9 cellular contexts compared by ENCODE assay signal in genomic region chr22:41048791-41049717, GRCh38. TPM values are rescaled to one million over a fixed set of nuclear protein-coding genes. Genes with fewer than 3 reads are reported as not detected.
DNase-seq lines count a peak whose midpoint lies in the region; ATAC-seq and TF ChIP-seq lines count a peak whose summit lies in the region.
"Had no signal": no experiment of that assay in that cellular context is flagged by ENCODE, and none has a peak within 500 bp of the region (broad histone marks: within the 10 kb centered on the region; RNA-seq: fewer than 3 reads in every experiment).

No MANE protein-coding gene starts in this region.

- H3K27me3 ChIP-seq in SK-N-SH (ENCODE audit: insufficient read depth) (no peaks in the 10 kb centered on the region), endodermal cell (ENCODE audit: control insufficient read depth, insufficient read depth, low read length, poor library complexity, severe bottlenecking) (no peaks in the 10 kb centered on the region), uterus (no peaks in the 10 kb centered on the region)

- H3K9me3 Mint-ChIP-seq in endodermal cell = no peaks in the 10 kb centered on the region

- no peak overlapping the region for H3K4me3 Mint-ChIP-seq in endodermal cell

- no peak for TF ChIP-seq EP300 in SK-N-SH (IDR thresholded peaks at IDR 0.05; ENCODE audit: borderline replicate concordance in 1 of 2, low read depth in 1 of 2, low read length in 1 of 2)

- WGBS in SK-N-SH (ENCODE audit: low lambda C conversion rate) = 63% methylated on average over 12 of the region's 31 CpGs
- 77 to 83% methylated on average over 18 to 31 of the region's 31 CpGs for WGBS in endodermal cell (ENCODE audit: insufficient coverage in 1 of 2, insufficient read length in 1 of 2), 2 experiments

- DNase-seq in SK-N-SH = peak; percentile 46
- DNase-seq in endodermal cell = peak; percentile 86
- DNase-seq in mucosa of descending colon = peak; percentile 60 to 64 (median 63)
- peak; percentile 75 to 79 for DNase-seq in uterus
- DNase-seq in activated CD4-positive, alpha-beta T cell treated with anti-CD3 and anti-CD28 coated beads, Interleukin-2, amount 50 U/mL, for 1 hour = no peak
- DNase-seq in GM13977 (ENCODE audit: low spot score) = no peak
- no peak for DNase-seq in NCI-H345 (lab: John Stamatoyannopoulos, UW)

- H3K9me3 ChIP-seq in SK-N-SH = no peaks in the 10 kb centered on the region
- H3K9me3 ChIP-seq in endodermal cell (ENCODE audit: control insufficient read depth, low read length) = no peaks in the 10 kb centered on the region
- no peaks in the 10 kb centered on the region for H3K9me3 ChIP-seq in mucosa of descending colon
- no peaks in the 10 kb centered on the region for H3K9me3 ChIP-seq in uterus
- H3K9me3 ChIP-seq: A549 had no signal

- intact Hi-C loops in mucosa of descending colon (cut with DNase I, micrococcal nuclease) = no loop called here
- intact Hi-C loops in uterus (cut with DNase I; ENCODE audit: low total_unique reads) = no loop called here

- POLR2A ChIA-PET in SK-N-SH (lab: Yijun Ruan, JAX) = no interaction called here

- H3K79me2 ChIP-seq in SK-N-SH (ENCODE audit: insufficient read depth) = no peaks in the 10 kb centered on the region

- H3K27ac ChIP-seq in SK-N-SH (ENCODE audit: low read depth in 2 of 2, low read length in 1 of 2) (no peak overlapping the region), endodermal cell (ENCODE audit: low read depth, low read length) (peak overlapping the region; percentile 91), uterus (peak overlapping the region; percentile 47 to 71)
- H3K27ac ChIP-seq: A549 had no signal

- no peak overlapping the region for H2AFZ ChIP-seq in SK-N-SH (ENCODE audit: low read depth)

- H3K4me1 ChIP-seq in SK-N-SH (ENCODE audit: control insufficient read depth in 1 of 2, insufficient read depth in 2 of 2, low read depth in 1 of 2, low read length in 1 of 2) (no peaks in the 10 kb centered on the region; a peak in 1 of 4 replicates), endodermal cell (ENCODE audit: control insufficient read depth, insufficient read depth, low read length) (peaks cover 8% of the 10 kb centered on the region), mucosa of descending colon (ENCODE audit: low read depth) (no peaks in the 10 kb centered on the region), uterus (no peaks in the 10 kb centered on the region)

- H3K9ac ChIP-seq in SK-N-SH (no peak overlapping the region), endodermal cell (ENCODE audit: extremely low read depth, low read length, poor library complexity, severe bottlenecking) (no peak overlapping the region)

- TF ChIP-seq CTCF in SK-N-SH (IDR thresholded peaks at IDR 0.05) (no peak), endodermal cell (conservative IDR thresholded peaks at IDR 0.05) (no peak), mucosa of descending colon (IDR thresholded peaks at IDR 0.05) (no peak), uterus (IDR thresholded peaks at IDR 0.05) (no peak), GM13977 (IDR thresholded peaks at IDR 0.05; ENCODE audit: extremely low read depth, insufficient read depth, missing control alignments) (no peak)

- H3K9me2 ChIP-seq in SK-N-SH = no peaks in the 10 kb centered on the region

- H3K27ac Mint-ChIP-seq in endodermal cell = no peak overlapping the region

- in situ Hi-C loops in GM13977 (cut with MboI; ENCODE audit: low pct_unique_long_range_greater_than_20kb, low sequenced_read_pairs, unreplicated experiment) = no loop called here

- no peaks in the 10 kb centered on the region for H4K20me1 ChIP-seq in SK-N-SH (ENCODE audit: insufficient read depth)

- H3K4me1 Mint-ChIP-seq in endodermal cell = peaks cover 7% of the 10 kb centered on the region

- CTCF ChIA-PET in SK-N-SH (lab: Yijun Ruan, JAX) = no interaction called here

- no peak for TF ChIP-seq RAD21 in SK-N-SH (IDR thresholded peaks at IDR 0.05; ENCODE audit: low read length)

- H3K36me3 Mint-ChIP-seq in endodermal cell (ENCODE audit: low read depth) = no peaks in the 10 kb centered on the region

- H3K36me3 ChIP-seq in SK-N-SH (replicated peaks in 1 of 2; ENCODE audit: control insufficient read depth in 1 of 2, insufficient read depth in 2 of 2, low read length in 1 of 2) (no peaks in the 10 kb centered on the region), endodermal cell (ENCODE audit: control insufficient read depth, insufficient read depth, low read length) (no peaks in the 10 kb centered on the region), mucosa of descending colon (ENCODE audit: low read depth) (no peaks in the 10 kb centered on the region), uterus (no peaks in the 10 kb centered on the region)

- no peak for TF ChIP-seq POLR2A in uterus (IDR thresholded peaks at IDR 0.05)

- H3F3A ChIP-seq in SK-N-SH (replicated peaks; ENCODE audit: insufficient read depth) = no peaks in the 10 kb centered on the region

- H3K4me3 ChIP-seq in SK-N-SH (ENCODE audit: low read depth in 2 of 2, low read length in 1 of 2) (no peak overlapping the region), endodermal cell (ENCODE audit: low read length) (no peak overlapping the region), mucosa of descending colon (no peak overlapping the region), uterus (peak overlapping the region; percentile 19 to 20)
- H3K4me3 ChIP-seq: A549 had no signal

- no peak overlapping the region for H3K4me2 ChIP-seq in SK-N-SH
- H3K4me2 ChIP-seq: A549 had no signal

- H3K27me3 Mint-ChIP-seq in endodermal cell (ENCODE audit: insufficient read depth) = no peaks in the 10 kb centered on the region

- no peak for ATAC-seq in SK-N-SH treated with all-trans-retinoic acid at 6 μM for 48 hours
- ATAC-seq in mucosa of descending colon = peak; percentile 72
- ATAC-seq: A549 had no signal

TF ChIP-seq in SK-N-SH, 30 proteins besides CTCF, POLR2A, EP300 and RAD21 (continues in another document):
- TF ChIP-seq GABPA (IDR thresholded peaks at IDR 0.05; ENCODE audit: low read depth) (no peak), RXRA (IDR thresholded peaks at IDR 0.05; ENCODE audit: borderline replicate concordance, low read depth) (no peak), NRF1 (IDR thresholded peaks at IDR 0.05; ENCODE audit: low read depth, low read length) (no peak), ELF1 (IDR thresholded peaks at IDR 0.05) (no peak)

TF ChIP-seq in SK-N-SH treated with all-trans-retinoic acid at 6 μM for 48 hours, 23 proteins besides CTCF, POLR2A, EP300 and RAD21 (continues in another document):
- TF ChIP-seq, protein P1, sequence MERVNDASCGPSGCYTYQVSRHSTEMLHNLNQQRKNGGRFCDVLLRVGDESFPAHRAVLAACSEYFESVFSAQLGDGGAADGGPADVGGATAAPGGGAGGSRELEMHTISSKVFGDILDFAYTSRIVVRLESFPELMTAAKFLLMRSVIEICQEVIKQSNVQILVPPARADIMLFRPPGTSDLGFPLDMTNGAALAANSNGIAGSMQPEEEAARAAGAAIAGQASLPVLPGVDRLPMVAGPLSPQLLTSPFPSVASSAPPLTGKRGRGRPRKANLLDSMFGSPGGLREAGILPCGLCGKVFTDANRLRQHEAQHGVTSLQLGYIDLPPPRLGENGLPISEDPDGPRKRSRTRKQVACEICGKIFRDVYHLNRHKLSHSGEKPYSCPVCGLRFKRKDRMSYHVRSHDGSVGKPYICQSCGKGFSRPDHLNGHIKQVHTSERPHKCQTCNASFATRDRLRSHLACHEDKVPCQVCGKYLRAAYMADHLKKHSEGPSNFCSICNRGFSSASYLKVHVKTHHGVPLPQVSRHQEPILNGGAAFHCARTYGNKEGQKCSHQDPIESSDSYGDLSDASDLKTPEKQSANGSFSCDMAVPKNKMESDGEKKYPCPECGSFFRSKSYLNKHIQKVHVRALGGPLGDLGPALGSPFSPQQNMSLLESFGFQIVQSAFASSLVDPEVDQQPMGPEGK (CRISPR knock-in tag; IDR thresholded peaks at IDR 0.05; ENCODE audit: borderline replicate concordance) = no peak
- TF ChIP-seq RARB (CRISPR knock-in tag; IDR thresholded peaks at IDR 0.05) (no peak), ZNF8 (CRISPR knock-in tag; IDR thresholded peaks at IDR 0.05) (no peak), ESRRG (CRISPR knock-in tag; IDR thresholded peaks at IDR 0.05) (no peak), PPARA (CRISPR knock-in tag; IDR thresholded peaks at IDR 0.05; ENCODE audit: borderline replicate concordance) (no peak), ZFP3 (CRISPR knock-in tag; IDR thresholded peaks at IDR 0.05) (no peak), CSDC2 (CRISPR knock-in tag; IDR thresholded peaks at IDR 0.05) (no peak), TSHZ2 (CRISPR knock-in tag; IDR thresholded peaks at IDR 0.05) (no peak), SNAI2 (CRISPR knock-in tag; IDR thresholded peaks at IDR 0.05) (no peak), OSR1 (CRISPR knock-in tag; IDR thresholded peaks at IDR 0.05) (no peak), ZC3H10 (CRISPR knock-in tag; IDR thresholded peaks at IDR 0.05) (no peak)

RNA-seq across cellular contexts. Expression of gene EP300, which starts 43.3 kb away (rescaled TPM):
- polyA plus RNA-seq in SK-N-SH (2012; rRNA removed) = 6.2 and 7.1 TPM in 2 replicates
- polyA plus RNA-seq in SK-N-SH (2012; cell fraction: cytosol; rRNA removed) = 5.5 and 5.8 TPM in 2 replicates
- polyA plus RNA-seq in SK-N-SH (2012; cell fraction: nucleus; rRNA removed) = 16.9 and 22.0 TPM in 2 replicates
- total RNA-seq in endodermal cell (100 to 1,000 TPM in 1 of 2 donors, 10 to 100 TPM in 1; 95.5 to 130 TPM), mucosa of descending colon (10 to 100 TPM; 61.7 to 92.1 (median 88.1) TPM), uterus (100 to 1,000 TPM in 1 of 4 donors, 10 to 100 TPM in 3; 18.8 to 116 (median 72.5) TPM)
- polyA plus RNA-seq in endodermal cell (2013, experiment 1 of 2) = 48.2 TPM
- 48.4 TPM for polyA plus RNA-seq in endodermal cell (2013, experiment 2 of 2)

Comparison
In these comparisons a context has a peak if more than half of its experiments do, and no peak if none do; other contexts are left out.
1. DNase-seq: peak in SK-N-SH (single experiment), endodermal cell (single experiment), mucosa of descending colon (3 of 3) and uterus (2 of 2); none in activated CD4-positive, alpha-beta T cell treated with anti-CD3 and anti-CD28 coated beads, Interleukin-2, amount 50 U/mL, for 1 hour (single experiment), GM13977 (single experiment) and NCI-H345 (single experiment).
2. H3K27ac ChIP-seq: peak in endodermal cell (single experiment) and uterus (2 of 2); none in SK-N-SH (0 of 2).
3. H3K4me3 ChIP-seq: peak in uterus (2 of 2); none in SK-N-SH (0 of 2), endodermal cell (single experiment) and mucosa of descending colon (single experiment).